Comparison of ENCODE assay signal across 1 cellular context in genomic region chr2:152175368-152176112, GRCh38.
TF ChIP-seq lines count a peak whose summit lies in the region.

STAM2 (minus strand) TSS chr2:152175763; CDS start chr2:152175642, 121 bp downstream.

TF ChIP-seq in K562, 482 proteins besides CTCF, POLR2A, EP300 and RAD21 (continued from another document and continues in another):
- TF ChIP-seq CHD7 (IDR thresholded peaks at IDR 0.05; ENCODE audit: low read depth, low read length): no peak
- TF ChIP-seq EZH2 (IDR thresholded peaks at IDR 0.05; ENCODE audit: borderline replicate concordance, low read depth, low read length): no peak
- peak; percentile 50; the same call in 1 of the 2 replicates for TF ChIP-seq HDAC2 (IDR thresholded peaks at IDR 0.05)
- TF ChIP-seq SMAD2 (IDR thresholded peaks at IDR 0.05; ENCODE audit: low read depth, low read length): no peak
- peak; percentile 60; the same call in 1 of the 2 replicates for TF ChIP-seq OTX1 (CRISPR knock-in tag; IDR thresholded peaks at IDR 0.05)
- TF ChIP-seq E2F1 (CRISPR knock-in tag; IDR thresholded peaks at IDR 0.05): peak; percentile 87
- TF ChIP-seq MLX (CRISPR knock-in tag; conservative IDR thresholded peaks at IDR 0.05): no peak
- no peak for TF ChIP-seq ZNF133 (CRISPR knock-in tag; IDR thresholded peaks at IDR 0.05)
- TF ChIP-seq NUFIP1 (IDR thresholded peaks at IDR 0.05; ENCODE audit: partially characterized antibody): no peak
- TF ChIP-seq TCF3 (CRISPR knock-in tag; IDR thresholded peaks at IDR 0.05): peak; percentile 5; the same call in 1 of the 2 replicates
- TF ChIP-seq TAF7 (tag; IDR thresholded peaks at IDR 0.05): peak; percentile 90
- TF ChIP-seq NCOA6 (IDR thresholded peaks at IDR 0.05): peak; percentile 78
- peak in 1 of 2 experiments; percentile 88; a peak in 2 of 4 replicates for TF ChIP-seq ZNF639 (CRISPR knock-in tag; conservative IDR thresholded peaks at IDR 0.05 in 1 of 2, IDR thresholded peaks at IDR 0.05 in 1 of 2)
- TF ChIP-seq MIER1 (IDR thresholded peaks at IDR 0.05; ENCODE audit: low read depth): no peak
- TF ChIP-seq, protein P1, sequence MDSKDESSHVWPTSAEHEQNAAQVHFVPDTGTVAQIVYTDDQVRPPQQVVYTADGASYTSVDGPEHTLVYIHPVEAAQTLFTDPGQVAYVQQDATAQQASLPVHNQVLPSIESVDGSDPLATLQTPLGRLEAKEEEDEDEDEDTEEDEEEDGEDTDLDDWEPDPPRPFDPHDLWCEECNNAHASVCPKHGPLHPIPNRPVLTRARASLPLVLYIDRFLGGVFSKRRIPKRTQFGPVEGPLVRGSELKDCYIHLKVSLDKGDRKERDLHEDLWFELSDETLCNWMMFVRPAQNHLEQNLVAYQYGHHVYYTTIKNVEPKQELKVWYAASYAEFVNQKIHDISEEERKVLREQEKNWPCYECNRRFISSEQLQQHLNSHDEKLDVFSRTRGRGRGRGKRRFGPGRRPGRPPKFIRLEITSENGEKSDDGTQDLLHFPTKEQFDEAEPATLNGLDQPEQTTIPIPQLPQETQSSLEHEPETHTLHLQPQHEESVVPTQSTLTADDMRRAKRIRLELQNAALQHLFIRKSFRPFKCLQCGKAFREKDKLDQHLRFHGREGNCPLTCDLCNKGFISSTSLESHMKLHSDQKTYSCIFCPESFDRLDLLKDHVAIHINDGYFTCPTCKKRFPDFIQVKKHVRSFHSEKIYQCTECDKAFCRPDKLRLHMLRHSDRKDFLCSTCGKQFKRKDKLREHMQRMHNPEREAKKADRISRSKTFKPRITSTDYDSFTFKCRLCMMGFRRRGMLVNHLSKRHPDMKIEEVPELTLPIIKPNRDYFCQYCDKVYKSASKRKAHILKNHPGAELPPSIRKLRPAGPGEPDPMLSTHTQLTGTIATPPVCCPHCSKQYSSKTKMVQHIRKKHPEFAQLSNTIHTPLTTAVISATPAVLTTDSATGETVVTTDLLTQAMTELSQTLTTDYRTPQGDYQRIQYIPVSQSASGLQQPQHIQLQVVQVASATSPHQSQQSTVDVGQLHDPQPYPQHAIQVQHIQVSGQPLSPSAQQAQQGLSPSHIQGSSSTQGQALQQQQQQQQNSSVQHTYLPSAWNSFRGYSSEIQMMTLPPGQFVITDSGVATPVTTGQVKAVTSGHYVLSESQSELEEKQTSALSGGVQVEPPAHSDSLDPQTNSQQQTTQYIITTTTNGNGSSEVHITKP (IDR thresholded peaks at IDR 0.05; ENCODE audit: partially characterized antibody): no peak
- TF ChIP-seq ZNF707 (CRISPR knock-in tag; conservative IDR thresholded peaks at IDR 0.05): no peak
- TF ChIP-seq HDAC1 (IDR thresholded peaks at IDR 0.05): peak in 1 of 2 experiments; percentile 96; a peak in 2 of 4 replicates
- no peak for TF ChIP-seq TEAD4 (IDR thresholded peaks at IDR 0.05; ENCODE audit: low read length)
- no peak for TF ChIP-seq TEAD4 (CRISPR knock-in tag; IDR thresholded peaks at IDR 0.05; ENCODE audit: borderline replicate concordance)
- TF ChIP-seq BACH1 (tag; IDR thresholded peaks at IDR 0.05): no peak
- TF ChIP-seq NR1H2 (CRISPR knock-in tag; IDR thresholded peaks at IDR 0.05): peak; percentile 90; the same call in 1 of the 2 replicates
- TF ChIP-seq PRPF4 (IDR thresholded peaks at IDR 0.05; ENCODE audit: insufficient read depth, low read depth, low read length, poor library complexity, severe bottlenecking): no peak
- no peak for TF ChIP-seq CBFA2T3 (IDR thresholded peaks at IDR 0.05)
- TF ChIP-seq PHB (CRISPR knock-in tag; IDR thresholded peaks at IDR 0.05): no peak
- TF ChIP-seq ZNF280A (IDR thresholded peaks at IDR 0.05; ENCODE audit: low read depth, partially characterized antibody): no peak
- TF ChIP-seq DDX20 (tag; IDR thresholded peaks at IDR 0.05; ENCODE audit: low read depth): no peak
- TF ChIP-seq SP2 (IDR thresholded peaks at IDR 0.05; ENCODE audit: extremely low read depth, low read depth, low read length, poor library complexity, severe bottlenecking): no peak
- TF ChIP-seq SUPT5H (IDR thresholded peaks at IDR 0.05): peak; percentile 96
- no peak for TF ChIP-seq MECOM (CRISPR knock-in tag; IDR thresholded peaks at IDR 0.05)
- TF ChIP-seq, protein P2, sequence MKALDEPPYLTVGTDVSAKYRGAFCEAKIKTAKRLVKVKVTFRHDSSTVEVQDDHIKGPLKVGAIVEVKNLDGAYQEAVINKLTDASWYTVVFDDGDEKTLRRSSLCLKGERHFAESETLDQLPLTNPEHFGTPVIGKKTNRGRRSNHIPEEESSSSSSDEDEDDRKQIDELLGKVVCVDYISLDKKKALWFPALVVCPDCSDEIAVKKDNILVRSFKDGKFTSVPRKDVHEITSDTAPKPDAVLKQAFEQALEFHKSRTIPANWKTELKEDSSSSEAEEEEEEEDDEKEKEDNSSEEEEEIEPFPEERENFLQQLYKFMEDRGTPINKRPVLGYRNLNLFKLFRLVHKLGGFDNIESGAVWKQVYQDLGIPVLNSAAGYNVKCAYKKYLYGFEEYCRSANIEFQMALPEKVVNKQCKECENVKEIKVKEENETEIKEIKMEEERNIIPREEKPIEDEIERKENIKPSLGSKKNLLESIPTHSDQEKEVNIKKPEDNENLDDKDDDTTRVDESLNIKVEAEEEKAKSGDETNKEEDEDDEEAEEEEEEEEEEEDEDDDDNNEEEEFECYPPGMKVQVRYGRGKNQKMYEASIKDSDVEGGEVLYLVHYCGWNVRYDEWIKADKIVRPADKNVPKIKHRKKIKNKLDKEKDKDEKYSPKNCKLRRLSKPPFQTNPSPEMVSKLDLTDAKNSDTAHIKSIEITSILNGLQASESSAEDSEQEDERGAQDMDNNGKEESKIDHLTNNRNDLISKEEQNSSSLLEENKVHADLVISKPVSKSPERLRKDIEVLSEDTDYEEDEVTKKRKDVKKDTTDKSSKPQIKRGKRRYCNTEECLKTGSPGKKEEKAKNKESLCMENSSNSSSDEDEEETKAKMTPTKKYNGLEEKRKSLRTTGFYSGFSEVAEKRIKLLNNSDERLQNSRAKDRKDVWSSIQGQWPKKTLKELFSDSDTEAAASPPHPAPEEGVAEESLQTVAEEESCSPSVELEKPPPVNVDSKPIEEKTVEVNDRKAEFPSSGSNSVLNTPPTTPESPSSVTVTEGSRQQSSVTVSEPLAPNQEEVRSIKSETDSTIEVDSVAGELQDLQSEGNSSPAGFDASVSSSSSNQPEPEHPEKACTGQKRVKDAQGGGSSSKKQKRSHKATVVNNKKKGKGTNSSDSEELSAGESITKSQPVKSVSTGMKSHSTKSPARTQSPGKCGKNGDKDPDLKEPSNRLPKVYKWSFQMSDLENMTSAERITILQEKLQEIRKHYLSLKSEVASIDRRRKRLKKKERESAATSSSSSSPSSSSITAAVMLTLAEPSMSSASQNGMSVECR (CRISPR knock-in tag; IDR thresholded peaks at IDR 0.05): peak; percentile 95
- TF ChIP-seq RUNX1 (IDR thresholded peaks at IDR 0.05; ENCODE audit: low read depth): no peak; the same call in 1 of the 2 replicates
- TF ChIP-seq ESRRB (CRISPR knock-in tag; IDR thresholded peaks at IDR 0.05; ENCODE audit: borderline replicate concordance): 0 out of 2 replicates have a peak, but pooled peaks have one; percentile 18
